Comparison of ENCODE assay signal across 21 cellular contexts in genomic region chr7:141864765-141865447, GRCh38. TPM values are rescaled to one million over a fixed set of nuclear protein-coding genes. Genes with fewer than 3 reads are reported as not detected.
DNase-seq lines count a peak whose midpoint lies in the region; ATAC-seq and TF ChIP-seq lines count a peak whose summit lies in the region.
"Had no signal": no experiment of that assay in that cellular context is flagged by ENCODE, and none has a peak within 500 bp of the region (broad histone marks: within the 10 kb centered on the region; RNA-seq: fewer than 3 reads in every experiment).

No MANE protein-coding gene starts in this region.

- H3K27ac ChIP-seq in GM23248 (no peak overlapping the region), epithelial cell of prostate (peak overlapping the region; percentile 87), WERI-Rb-1 (no peak overlapping the region)
- H3K27ac ChIP-seq: gastroesophageal sphincter had no signal

- H3K79me2 ChIP-seq in GM23248 (ENCODE audit: insufficient read depth) = no peaks in the 10 kb centered on the region

- no peaks in the 10 kb centered on the region for H3K4me1 ChIP-seq in GM23248 (ENCODE audit: insufficient read depth)
- H3K4me1 ChIP-seq: gastroesophageal sphincter had no signal

- no peak for ATAC-seq in activated CD4-positive, alpha-beta T cell treated with anti-CD3 and anti-CD28 coated beads for 36 hours
- ATAC-seq in sciatic nerve = no peak
- ATAC-seq: activated naive CD4-positive, alpha-beta T cell treated with anti-CD3 and anti-CD28 coated beads, Interleukin-2, amount 50 U/mL, for 72 hours; gastroesophageal sphincter had no signal

- H3K9me2 ChIP-seq in GM23248 (ENCODE audit: insufficient read depth) = no peaks in the 10 kb centered on the region

- no peaks in the 10 kb centered on the region for H3K4me1 Mint-ChIP-seq in activated CD4-positive, alpha-beta T cell treated with anti-CD3 and anti-CD28 coated beads for 36 hours
- H3K4me1 Mint-ChIP-seq: endodermal cell had no signal

- no peaks in the 10 kb centered on the region for H3K9me3 ChIP-seq in GM23248 (ENCODE audit: low read depth)
- no peaks in the 10 kb centered on the region for H3K9me3 ChIP-seq in WERI-Rb-1 (ENCODE audit: severe bottlenecking)

- H3K4me2 ChIP-seq in GM23248 (ENCODE audit: unreplicated experiment) = no peak overlapping the region

- H3K27ac Mint-ChIP-seq in activated CD4-positive, alpha-beta T cell treated with anti-CD3 and anti-CD28 coated beads for 36 hours = no peak overlapping the region
- H3K27ac Mint-ChIP-seq: activated naive CD4-positive, alpha-beta T cell treated with anti-CD3 and anti-CD28 coated beads, Interleukin-2, amount 50 U/mL, for 72 hours; endodermal cell had no signal

- no peak overlapping the region for H3K4me3 ChIP-seq in GM23248
- no peak overlapping the region for H3K4me3 ChIP-seq in skeletal muscle cell (ENCODE audit: low read depth, low read length)
- no peak overlapping the region for H3K4me3 ChIP-seq in lower leg skin (ENCODE audit: low read depth, poor library complexity, severe bottlenecking)
- H3K4me3 ChIP-seq in WERI-Rb-1 (ENCODE audit: low read depth, low read length) = no peak overlapping the region
- H3K4me3 ChIP-seq: gastroesophageal sphincter had no signal

- no peaks in the 10 kb centered on the region for H3K36me3 Mint-ChIP-seq in activated CD4-positive, alpha-beta T cell treated with anti-CD3 and anti-CD28 coated beads for 36 hours (ENCODE audit: low read depth)

- no peaks in the 10 kb centered on the region for H3F3A ChIP-seq in GM23248 (ENCODE audit: insufficient read depth)

- TF ChIP-seq CTCF in lower leg skin (IDR thresholded peaks at IDR 0.05) (no peak), WERI-Rb-1 (IDR thresholded peaks at IDR 0.05; ENCODE audit: low read depth, low read length) (no peak)

- no peaks in the 10 kb centered on the region for H3K27me3 Mint-ChIP-seq in activated CD4-positive, alpha-beta T cell treated with anti-CD3 and anti-CD28 coated beads for 36 hours

- H3K36me3 ChIP-seq in GM23248 (ENCODE audit: low read depth) (no peaks in the 10 kb centered on the region), WERI-Rb-1 (no peaks in the 10 kb centered on the region)
- H3K36me3 ChIP-seq: gastroesophageal sphincter had no signal

- H3K4me3 Mint-ChIP-seq in activated CD4-positive, alpha-beta T cell treated with anti-CD3 and anti-CD28 coated beads for 36 hours = no peak overlapping the region
- H3K4me3 Mint-ChIP-seq: endodermal cell had no signal

- H4K20me1 ChIP-seq in GM23248 (ENCODE audit: insufficient read depth) = no peaks in the 10 kb centered on the region

- 11% methylated on average over 2 of the region's 2 CpGs for WGBS in GM23248 (ENCODE audit: low coverage in 1 of 2, low lambda C conversion rate in 2 of 2, missing lambda C conversion rate in 2 of 2), 2 experiments
- 65 to 71% methylated on average over 2 of the region's 2 CpGs for WGBS in lower leg skin, 2 donors

- H3K27me3 ChIP-seq in GM23248 (replicated peaks; ENCODE audit: insufficient read depth) (no peaks in the 10 kb centered on the region), WERI-Rb-1 (ENCODE audit: insufficient read depth, low read depth, severe bottlenecking) (no peaks in the 10 kb centered on the region)
- H3K27me3 ChIP-seq: gastroesophageal sphincter had no signal

- no peak for TF ChIP-seq POLR2A in lower leg skin (IDR thresholded peaks at IDR 0.05)

- peaks cover under 1% of the 10 kb centered on the region for H3K9me3 Mint-ChIP-seq in activated CD4-positive, alpha-beta T cell treated with anti-CD3 and anti-CD28 coated beads for 36 hours (ENCODE audit: low read depth)
- H3K9me3 Mint-ChIP-seq: endodermal cell had no signal

- no peak overlapping the region for H3K9ac ChIP-seq in GM23248

- CTCF ChIA-PET in activated CD4-positive, alpha-beta T cell treated with anti-CD3 and anti-CD28 coated beads for 36 hours (lab: Charles Lee) = no interaction called here

- POLR2A ChIA-PET in activated CD4-positive, alpha-beta T cell treated with anti-CD3 and anti-CD28 coated beads for 36 hours (lab: Charles Lee) = no interaction called here

- H2AFZ ChIP-seq in GM23248 = no peak overlapping the region

- peak; percentile 47 for DNase-seq in GM23248
- peak; percentile 88 for DNase-seq in NOMO-1 treated with DMSO at 0.1 percent for 48 hours (lab: John Stamatoyannopoulos, UW; ENCODE audit: unreplicated experiment)
- peak; percentile 94 for DNase-seq in epithelial cell of prostate (ENCODE audit: low read depth, low spot score)
- DNase-seq in skeletal muscle cell (ENCODE audit: low read depth) = peak; percentile 25
- no peak for DNase-seq in lower leg skin (ENCODE audit: low spot score in 2 of 2)
- no peak for DNase-seq in activated CD4-positive, alpha-beta T cell treated with anti-CD3 and anti-CD28 coated beads for 36 hours
- DNase-seq in sciatic nerve (ENCODE audit: low spot score) = no peak
- no peak for DNase-seq in WERI-Rb-1
- DNase-seq: activated CD4-positive, alpha-beta T cell treated with anti-CD3 and anti-CD28 coated beads for 4 hours; endodermal cell; Karpas-422; NCI-H2029; NCI-H69; stimulated activated naive CD4-positive, alpha-beta T cell treated with Interleukin-2 at 50 U/mL for 16 hours had no signal

- intact Hi-C loops in lower leg skin (cut with DNase I; ENCODE audit: low total_unique reads) = no loop called here
- intact Hi-C loops in activated CD4-positive, alpha-beta T cell treated with anti-CD3 and anti-CD28 coated beads for 36 hours (cut with DNase I, micrococcal nuclease) = no loop called here
- intact Hi-C loops in sciatic nerve (cut with DNase I) = no loop called here

- in situ Hi-C loops in GM23248 (cut with MboI) = no loop called here

RNA-seq across cellular contexts. Expression of gene PRSS37, which starts 23.6 kb away (rescaled TPM):
- total RNA-seq in GM23248 (2014; rRNA removed; shearing (Covaris generic)) = not detected in 2 replicates
- polyA plus RNA-seq in GM23248 (2016; fragmentation: Nextera tagmentation; extraction: Ambion mirVana) = not detected in 2 replicates
- total RNA-seq in lower leg skin (not detected), sciatic nerve (not detected)
- not detected for total RNA-seq in activated CD4-positive, alpha-beta T cell treated with anti-CD3 and anti-CD28 coated beads for 36 hours
- total RNA-seq: activated naive CD4-positive, alpha-beta T cell treated with anti-CD3 and anti-CD28 coated beads, Interleukin-2, amount 50 U/mL, for 72 hours; cardiac septum; endodermal cell; gastroesophageal sphincter; mucosa of gallbladder; osteocyte had no signal
- polyA plus RNA-seq: BJ, keratinocyte had no signal

RNA-seq across cellular contexts. Expression of gene OR9A4, which starts 51.3 kb away (rescaled TPM):
- not detected in 2 replicates for total RNA-seq in GM23248 (2014; rRNA removed; shearing (Covaris generic))
- not detected in 2 replicates for polyA plus RNA-seq in GM23248 (2016; fragmentation: Nextera tagmentation; extraction: Ambion mirVana)
- not detected for total RNA-seq in lower leg skin
- total RNA-seq in activated CD4-positive, alpha-beta T cell treated with anti-CD3 and anti-CD28 coated beads for 36 hours = not detected
- 0.40 TPM for total RNA-seq in sciatic nerve
- total RNA-seq: activated naive CD4-positive, alpha-beta T cell treated with anti-CD3 and anti-CD28 coated beads, Interleukin-2, amount 50 U/mL, for 72 hours; cardiac septum; endodermal cell; gastroesophageal sphincter; mucosa of gallbladder; osteocyte had no signal
- polyA plus RNA-seq: BJ, keratinocyte had no signal

Comparison
In these comparisons a context has a peak if more than half of its experiments do, and no peak if none do; other contexts are left out.
1. DNase-seq: peak in GM23248 (single experiment), NOMO-1 treated with DMSO at 0.1 percent for 48 hours (single experiment), epithelial cell of prostate (single experiment) and skeletal muscle cell (single experiment); none in lower leg skin (0 of 2), activated CD4-positive, alpha-beta T cell treated with anti-CD3 and anti-CD28 coated beads for 36 hours (single experiment), sciatic nerve (single experiment) and WERI-Rb-1 (single experiment).